In the genomic region with DNA sequence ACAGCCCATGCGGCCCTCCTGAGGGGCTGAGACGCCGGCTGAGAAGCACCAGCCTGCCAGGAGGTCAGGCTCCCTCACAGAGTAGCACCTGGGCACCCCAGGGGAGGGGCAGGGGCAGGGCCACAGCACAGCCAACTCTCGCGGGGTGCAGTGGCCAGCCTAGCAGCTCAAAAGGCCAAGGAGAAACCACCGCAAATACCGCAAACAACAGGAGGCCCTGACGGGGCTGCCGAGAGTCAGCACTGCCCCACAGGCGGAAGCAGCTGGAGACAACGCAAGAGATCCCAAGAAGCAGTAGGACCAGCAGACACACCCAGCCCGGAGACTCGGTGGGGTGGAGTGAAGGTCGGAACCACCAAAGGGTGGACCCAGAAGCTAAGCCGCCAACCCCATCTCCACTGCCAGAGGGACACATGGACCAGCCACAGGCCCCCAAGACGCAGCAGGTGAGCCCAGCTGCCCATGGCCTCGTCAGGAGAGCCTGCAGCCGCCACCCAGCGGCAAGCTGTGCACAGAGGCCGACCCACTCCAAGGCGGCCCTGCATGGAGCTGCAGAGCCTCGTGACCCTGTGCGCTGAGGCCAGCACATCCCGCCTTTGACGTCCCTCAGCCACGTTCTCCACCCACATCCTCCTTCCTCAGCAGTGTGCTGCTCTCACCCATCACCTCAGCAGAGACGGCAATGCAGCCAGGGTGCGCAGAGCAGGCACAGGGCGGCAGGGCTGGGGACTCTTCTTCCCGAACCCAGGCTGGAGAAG, we compare ENCODE assay signal across 27 cellular contexts.
"Had no signal": no experiment of that assay in that cellular context is flagged by ENCODE, and none has a peak within 500 bp of the region (broad histone marks: within the 10 kb centered on the region; RNA-seq: fewer than 3 reads in every experiment).

No MANE protein-coding gene starts in this region.

- H3K36me3 ChIP-seq: ovary, uterus had no signal

- H3K27me3 Mint-ChIP-seq: dendritic cell treated with granulocyte-macrophage colony-stimulating factor and Interleukin-4, amounts not matched to agents 40 ng/mL and 50 ng/mL, for 4 days; memory B cell; naive B cell; stimulated activated memory B cell treated with anti-CD40 and anti-IgM and Interleukin-4, amounts not matched to agents 10 μg/mL and 1 μg/mL and 100 μg/mL, for 72 hours had no signal

- H3K4me3 Mint-ChIP-seq: dendritic cell treated with granulocyte-macrophage colony-stimulating factor and Interleukin-4, amounts not matched to agents 40 ng/mL and 50 ng/mL, for 4 days; memory B cell; naive B cell; nephron; stimulated activated memory B cell treated with anti-CD40 and anti-IgM and Interleukin-4, amounts not matched to agents 10 μg/mL and 1 μg/mL and 100 μg/mL, for 72 hours had no signal

- H3K27me3 ChIP-seq: colonic mucosa, esophagus muscularis mucosa, foreskin keratinocyte, gastroesophageal sphincter, heart left ventricle, hepatocyte, ovary, right atrium auricular region, sigmoid colon, tibial nerve, upper lobe of right lung, uterus had no signal

- H3K4me2 ChIP-seq: hepatocyte had no signal

- FAIRE-seq: endothelial cell of umbilical vein, kidney had no signal

- H2AFZ ChIP-seq: hepatocyte had no signal

- H3K4me1 ChIP-seq: colonic mucosa, foreskin keratinocyte, tibial nerve, upper lobe of right lung, uterus had no signal

- DNase-seq: colonic mucosa; effector CD8-positive, alpha-beta T cell; foreskin keratinocyte; heart left ventricle; kidney; naive B cell; occipital lobe; sigmoid colon; stimulated activated CD4-positive, alpha-beta T cell treated with anti-CD3 and anti-CD28 coated beads, Interleukin-4, amount 100 ng/mL, for 4 hours; stimulated activated naive CD8-positive, alpha-beta T cell treated with anti-CD3 and anti-CD28 coated beads, Interleukin-15, Interleukin-2, amounts not matched to agents 100 U/mL and 50 U/mL, for 24 hours; substantia nigra; upper lobe of right lung; uterus had no signal

- H3K4me3 ChIP-seq: colonic mucosa, esophagus muscularis mucosa, gastroesophageal sphincter, heart left ventricle, hepatocyte, lung, ovary, right atrium auricular region, sigmoid colon, thoracic aorta, tibial nerve, upper lobe of right lung, uterus had no signal

- H3K9me3 ChIP-seq: colonic mucosa, esophagus muscularis mucosa, gastroesophageal sphincter, heart left ventricle, ovary, right atrium auricular region, sigmoid colon, thoracic aorta, tibial nerve, upper lobe of right lung, uterus had no signal

- H3K9me3 Mint-ChIP-seq: dendritic cell treated with granulocyte-macrophage colony-stimulating factor and Interleukin-4, amounts not matched to agents 40 ng/mL and 50 ng/mL, for 4 days; memory B cell; naive B cell; nephron; stimulated activated memory B cell treated with anti-CD40 and anti-IgM and Interleukin-4, amounts not matched to agents 10 μg/mL and 1 μg/mL and 100 μg/mL, for 72 hours had no signal

- H3K27ac Mint-ChIP-seq: dendritic cell treated with granulocyte-macrophage colony-stimulating factor and Interleukin-4, amounts not matched to agents 40 ng/mL and 50 ng/mL, for 4 days; memory B cell; naive B cell; stimulated activated memory B cell treated with anti-CD40 and anti-IgM and Interleukin-4, amounts not matched to agents 10 μg/mL and 1 μg/mL and 100 μg/mL, for 72 hours had no signal

- H3K27ac ChIP-seq: colonic mucosa, esophagus muscularis mucosa, foreskin keratinocyte, gastroesophageal sphincter, heart left ventricle, hepatocyte, ovary, right atrium auricular region, sigmoid colon, thoracic aorta, tibial nerve, upper lobe of right lung, uterus had no signal

- H3K79me2 ChIP-seq: hepatocyte had no signal

- ATAC-seq: foreskin keratinocyte; gastroesophageal sphincter; heart left ventricle; left lobe of liver; stimulated activated memory B cell treated with anti-CD40 and anti-IgM and Interleukin-4, amounts not matched to agents 10 μg/mL and 1 μg/mL and 100 μg/mL, for 72 hours; stimulated activated naive CD8-positive, alpha-beta T cell treated with anti-CD3 and anti-CD28 coated beads, Interleukin-15, Interleukin-2, amounts not matched to agents 100 U/mL and 50 U/mL, for 24 hours had no signal
